Comparison of ENCODE assay signal across 15 cellular contexts in the genomic region with DNA sequence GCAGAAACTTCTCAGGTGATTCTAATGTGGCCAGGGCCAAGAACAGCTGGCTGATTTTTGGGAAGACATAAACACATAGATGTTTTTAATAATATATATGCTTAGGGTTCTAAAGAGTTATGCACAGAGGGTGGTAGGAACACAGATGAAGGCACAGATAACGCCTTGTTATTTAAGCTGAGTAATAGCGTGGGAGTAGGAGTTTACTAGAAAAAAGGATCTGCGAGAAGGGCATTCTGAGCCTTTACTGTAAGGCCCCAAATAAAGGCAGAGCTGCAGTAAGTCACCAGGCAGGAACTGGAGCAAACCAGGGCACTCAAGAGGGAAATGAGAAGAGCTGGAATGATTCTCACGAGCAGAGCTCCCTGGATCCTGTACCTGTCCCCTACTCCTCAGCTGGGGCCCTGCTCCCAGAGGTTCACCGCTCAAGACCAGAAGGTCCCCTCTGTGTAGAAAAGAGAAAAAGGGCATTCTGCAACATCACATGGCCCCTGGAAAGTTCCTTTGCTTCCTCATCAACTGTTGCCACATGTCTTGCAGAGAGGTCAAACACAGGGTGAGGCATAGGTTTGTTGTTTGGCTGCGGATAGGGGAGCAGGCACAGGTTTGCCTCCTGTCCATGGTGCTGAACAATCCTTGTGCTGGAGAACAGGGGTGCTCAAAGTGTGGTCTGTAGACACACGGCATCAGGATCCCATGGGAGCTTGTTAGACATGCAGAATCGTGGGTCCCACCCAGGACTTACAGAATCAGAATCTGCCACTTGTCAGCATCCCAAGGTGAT.
DNase-seq lines count a peak whose midpoint lies in the region; TF ChIP-seq lines count a peak whose summit lies in the region.
"Had no signal": no experiment of that assay in that cellular context is flagged by ENCODE, and none has a peak within 500 bp of the region (broad histone marks: within the 10 kb centered on the region; RNA-seq: fewer than 3 reads in every experiment).

No MANE protein-coding gene starts in this region.

- H3K9ac ChIP-seq in H9 (ENCODE audit: extremely low read depth, insufficient read length, low read length): no peak overlapping the region

- H3K14ac ChIP-seq in H9 (ENCODE audit: insufficient read depth, low read length): no peak overlapping the region

- no peak overlapping the region for H2AK5ac ChIP-seq in H9 (ENCODE audit: insufficient read length, low read length)

- H3K79me1 ChIP-seq in H9 (ENCODE audit: insufficient read depth, low read depth, low read length, poor library complexity, severe bottlenecking): no peaks in the 10 kb centered on the region

- intact Hi-C loops in lower leg skin (cut with DNase I; ENCODE audit: low total_unique reads): no loop called here

- no peaks in the 10 kb centered on the region for H3K79me2 ChIP-seq in H9 (ENCODE audit: insufficient read depth, low read length)

- H3K27me3 Mint-ChIP-seq in H9 (ENCODE audit: low read depth) (peaks cover 4% of the 10 kb centered on the region), endothelial cell (ENCODE audit: unreplicated experiment) (no peaks in the 10 kb centered on the region), neural crest cell (ENCODE audit: low read depth) (no peaks in the 10 kb centered on the region)

- H3K36me3 Mint-ChIP-seq in H9 (ENCODE audit: insufficient read depth in 1 of 3, low read depth in 3 of 3) (no peaks in the 10 kb centered on the region), endothelial cell (ENCODE audit: low read depth, unreplicated experiment) (no peaks in the 10 kb centered on the region), neural crest cell (ENCODE audit: low read depth) (no peaks in the 10 kb centered on the region)
- H3K36me3 Mint-ChIP-seq: IgD-negative memory B cell had no signal

- H2AFZ ChIP-seq in H9 (ENCODE audit: low read length): no peak overlapping the region

- H3K9me3 Mint-ChIP-seq in H9 (no peaks in the 10 kb centered on the region), endothelial cell (ENCODE audit: unreplicated experiment) (no peaks in the 10 kb centered on the region), neural crest cell (no peaks in the 10 kb centered on the region)
- H3K9me3 Mint-ChIP-seq: IgD-negative memory B cell had no signal

- H3K4me3 ChIP-seq in lower leg skin (ENCODE audit: low read depth, poor library complexity, severe bottlenecking) (no peak overlapping the region), WERI-Rb-1 (ENCODE audit: low read depth, low read length) (no peak overlapping the region)
- H3K4me3 ChIP-seq: esophagus squamous epithelium had no signal

- H3K56ac ChIP-seq in H9 (ENCODE audit: insufficient read length, low read depth, low read length): no peak overlapping the region

- no peak overlapping the region for H3K4ac ChIP-seq in H9 (ENCODE audit: low read depth, low read length)

- H3K9me3 ChIP-seq in H9 (ENCODE audit: control insufficient read depth, low read depth, low read length) (no peaks in the 10 kb centered on the region), WERI-Rb-1 (ENCODE audit: severe bottlenecking) (no peaks in the 10 kb centered on the region)
- H3K9me3 ChIP-seq: esophagus squamous epithelium had no signal

- TF ChIP-seq CTCF in H9 (conservative IDR thresholded peaks at IDR 0.05) (no peak), endothelial cell (IDR thresholded peaks at IDR 0.05; ENCODE audit: unreplicated experiment) (no peak), neural crest cell (conservative IDR thresholded peaks at IDR 0.05) (no peak), lower leg skin (IDR thresholded peaks at IDR 0.05) (no peak), WERI-Rb-1 (IDR thresholded peaks at IDR 0.05; ENCODE audit: low read depth, low read length) (no peak)

- H2BK12ac ChIP-seq in H9 (ENCODE audit: insufficient read length, low read depth, low read length): no peak overlapping the region

- H2BK20ac ChIP-seq in H9 (ENCODE audit: low read depth, low read length, poor library complexity, severe bottlenecking): no peak overlapping the region

- no peak overlapping the region for H2BK5ac ChIP-seq in H9 (ENCODE audit: insufficient read length, low read length)

- peak; percentile 59 for DNase-seq in H9
- DNase-seq in OCI-M1 (lab: John Stamatoyannopoulos, UW): peak; percentile 64
- peak; percentile 52 for DNase-seq in endothelial cell (ENCODE audit: low spot score)
- peak; percentile 23 for DNase-seq in neural crest cell (ENCODE audit: low read depth, low spot score)
- DNase-seq in AML-193 (lab: John Stamatoyannopoulos, UW): no peak
- no peak for DNase-seq in lower leg skin (ENCODE audit: low spot score in 2 of 2)
- DNase-seq in WERI-Rb-1: no peak
- no peak for DNase-seq in NCI-H1105 (lab: John Stamatoyannopoulos, UW)
- DNase-seq: central memory CD4-positive, alpha-beta T cell; esophagus squamous epithelium; HCEC 1CT; SHP77; stimulated activated CD4-positive, alpha-beta T cell treated with anti-CD3 and anti-CD28 coated beads, Interleukin-1b, Interleukin-23, amount 100 ng/mL, for 48 hours; stimulated activated naive CD4-positive, alpha-beta T cell treated with Interleukin-2 at 50 U/mL for 16 hours had no signal

- no peak overlapping the region for H3K23ac ChIP-seq in H9 (ENCODE audit: insufficient read length, low read depth, low read length)

- H3K4me2 ChIP-seq in H9 (ENCODE audit: insufficient read depth, insufficient read length, low read length): no peak overlapping the region

- no peaks in the 10 kb centered on the region for H4K20me1 ChIP-seq in H9 (ENCODE audit: control insufficient read depth, insufficient read depth, insufficient read length)

- H4K91ac ChIP-seq in H9 (ENCODE audit: insufficient read length, low read depth, low read length): no peak overlapping the region

- no peak overlapping the region for H2BK15ac ChIP-seq in H9 (ENCODE audit: low read depth, low read length)

- no peak overlapping the region for H3K18ac ChIP-seq in H9 (ENCODE audit: insufficient read length, low read depth, low read length)

- no peaks in the 10 kb centered on the region for H3K4me1 ChIP-seq in H9 (ENCODE audit: insufficient read depth, low read length)

- H3K27ac Mint-ChIP-seq in H9 (no peak overlapping the region), endothelial cell (ENCODE audit: unreplicated experiment) (no peak overlapping the region), neural crest cell (ENCODE audit: unreplicated experiment) (no peak overlapping the region)
- H3K27ac Mint-ChIP-seq: IgD-negative memory B cell had no signal

- H3K27me3 ChIP-seq in H9 (ENCODE audit: insufficient read depth, low read length): no peaks in the 10 kb centered on the region
- H3K27me3 ChIP-seq in WERI-Rb-1 (ENCODE audit: insufficient read depth, low read depth, severe bottlenecking): peaks cover 8% of the 10 kb centered on the region
- H3K27me3 ChIP-seq: esophagus squamous epithelium had no signal

- H3K27ac ChIP-seq in H9 (ENCODE audit: insufficient read length, low read depth, low read length) (no peak overlapping the region), WERI-Rb-1 (no peak overlapping the region)
- H3K27ac ChIP-seq: esophagus squamous epithelium had no signal

- no peak for TF ChIP-seq POLR2A in lower leg skin (IDR thresholded peaks at IDR 0.05)

- H4K8ac ChIP-seq in H9 (replicated peaks; ENCODE audit: insufficient read length, low read depth, low read length): no peak overlapping the region

- H3K4me1 Mint-ChIP-seq in H9: peaks cover 0 to 6% of the 10 kb centered on the region in 2 experiments; a peak in 3 of 4 replicates
- H3K4me1 Mint-ChIP-seq in endothelial cell (ENCODE audit: unreplicated experiment): peaks cover 3% of the 10 kb centered on the region
- peaks cover 26% of the 10 kb centered on the region for H3K4me1 Mint-ChIP-seq in neural crest cell
- H3K4me1 Mint-ChIP-seq: IgD-negative memory B cell had no signal

- no CpG with 5 or more reads among the region's 8 CpGs for WGBS in H9 (ENCODE audit: extremely low coverage, insufficient read length, low lambda C conversion rate)
- 66 to 70% methylated on average over 8 of the region's 8 CpGs for WGBS in lower leg skin, 2 donors

- no peak overlapping the region for H4K5ac ChIP-seq in H9 (ENCODE audit: insufficient read length, low read depth, low read length)

- H3K36me3 ChIP-seq in WERI-Rb-1: no peaks in the 10 kb centered on the region
- H3K36me3 ChIP-seq: esophagus squamous epithelium had no signal

- H3T11ph ChIP-seq in H9 (ENCODE audit: low read length): no peak overlapping the region

- no peaks in the 10 kb centered on the region for H3K23me2 ChIP-seq in H9 (ENCODE audit: insufficient read length, low read depth, low read length, poor library complexity, severe bottlenecking)

- H3K4me3 Mint-ChIP-seq in H9: no peak overlapping the region
- H3K4me3 Mint-ChIP-seq in endothelial cell (ENCODE audit: unreplicated experiment): no peak overlapping the region
- H3K4me3 Mint-ChIP-seq in neural crest cell: no peak overlapping the region
- H3K4me3 Mint-ChIP-seq: IgD-negative memory B cell had no signal

- H2BK120ac ChIP-seq in H9 (ENCODE audit: low read depth, low read length, poor library complexity, severe bottlenecking): no peak overlapping the region

Comparison
In these comparisons a context has a peak if more than half of its experiments do, and no peak if none do; other contexts are left out.
1. DNase-seq: peak in H9 (single experiment), OCI-M1 (single experiment), endothelial cell (single experiment) and neural crest cell (single experiment); none in AML-193 (0 of 2), lower leg skin (0 of 2), WERI-Rb-1 (single experiment) and NCI-H1105 (single experiment).